In the genomic region with DNA sequence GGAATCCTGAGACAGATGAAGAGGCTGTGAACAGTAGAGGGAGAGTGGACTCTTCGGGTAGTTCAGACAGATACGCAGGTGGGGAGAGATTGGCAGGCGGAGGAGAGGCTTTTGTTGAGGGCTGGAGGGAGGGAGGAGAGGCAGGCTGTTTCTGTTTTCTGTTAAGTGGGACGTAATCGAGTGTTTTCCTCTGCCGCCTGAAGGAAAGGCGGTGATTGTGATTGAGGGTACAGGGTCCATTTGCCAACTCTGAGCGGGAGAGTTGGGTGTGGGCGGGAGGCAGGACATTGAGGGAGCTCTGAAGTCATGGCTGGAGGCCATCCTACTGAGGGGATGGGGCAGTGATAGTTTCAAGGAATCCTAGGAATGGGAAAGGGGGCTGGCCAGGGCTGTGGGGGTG, we compare ENCODE assay signal across 18 cellular contexts.
DNase-seq lines count a peak whose midpoint lies in the region; ATAC-seq and TF ChIP-seq lines count a peak whose summit lies in the region.
"Had no signal": no experiment of that assay in that cellular context is flagged by ENCODE, and none has a peak within 500 bp of the region (broad histone marks: within the 10 kb centered on the region; RNA-seq: fewer than 3 reads in every experiment).

No MANE protein-coding gene starts in this region.

- no peak overlapping the region for H3K4me3 ChIP-seq in fibroblast of mammary gland (ENCODE audit: control insufficient read depth, low read depth, low read length)
- H3K4me3 ChIP-seq: left lung, vagina had no signal

- ATAC-seq in HG03045 (IDR thresholded peaks at IDR 0.05; ENCODE audit: unreplicated experiment), result no peak
- ATAC-seq in HG02571 (IDR thresholded peaks at IDR 0.05; ENCODE audit: unreplicated experiment), result no peak
- ATAC-seq: HCT116; left lung; natural killer cell treated with Interleukin-12 subunit alpha and Interleukin-12 subunit beta and Interleukin-15 and Interleukin-18, amount 100 ng/mL, for 72 hours had no signal

- H3K27ac ChIP-seq in substantia nigra (ENCODE audit: low read depth, low read length, poor library complexity, severe bottlenecking), result peak overlapping the region; percentile 49
- H3K27ac ChIP-seq: left lung had no signal

- in situ Hi-C loops in ACHN (cut with HindIII; ENCODE audit: low pct_ligation_motif_present, low pct_unique_long_range_greater_than_20kb, low sequenced_read_pairs), result no loop called here

- no peak for TF ChIP-seq CTCF in fibroblast of mammary gland (conservative IDR thresholded peaks at IDR 0.05; ENCODE audit: control insufficient read depth, insufficient read depth, low read depth, low read length)

- DNase-seq in NCI-H1092 treated with DMSO at 0.1 percent for 48 hours (lab: John Stamatoyannopoulos, UW) (peak; percentile 18), NCI-H510A (lab: John Stamatoyannopoulos, UW) (peak; percentile 25), fibroblast of mammary gland (ENCODE audit: low read depth) (peak; percentile 44), substantia nigra (lab: John Stamatoyannopoulos, UW) (no peak), ACHN (no peak)
- DNase-seq: activated CD4-positive, alpha-beta T cell treated with anti-CD3 and anti-CD28 coated beads for 1 hour; activated naive CD4-positive, alpha-beta T cell; activated T-cell treated with anti-CD3 and anti-CD28 coated beads, Interleukin-2, amount 50 U/mL, for 24 hours; CD8-positive, alpha-beta memory T cell; DMS53; left lung; midbrain; NCI-H2081 treated with DMSO at 0.1 percent for 48 hours had no signal

Comparison
In these comparisons a context has a peak if more than half of its experiments do, and no peak if none do; other contexts are left out.
1. DNase-seq: peak in NCI-H1092 treated with DMSO at 0.1 percent for 48 hours (single experiment), NCI-H510A (single experiment) and fibroblast of mammary gland (single experiment); none in substantia nigra (0 of 49) and ACHN (single experiment).